22 cellular contexts compared by ENCODE assay signal in genomic region chr17:3613139-3613538, GRCh38. TPM values are rescaled to one million over a fixed set of nuclear protein-coding genes. Genes with fewer than 3 reads are reported as not detected.
DNase-seq lines count a peak whose midpoint lies in the region; ATAC-seq and TF ChIP-seq lines count a peak whose summit lies in the region.
"Had no signal": no experiment of that assay in that cellular context is flagged by ENCODE, and none has a peak within 500 bp of the region (broad histone marks: within the 10 kb centered on the region; RNA-seq: fewer than 3 reads in every experiment).

No MANE protein-coding gene starts in this region.

- H3K9ac ChIP-seq in colonic mucosa (ENCODE audit: low read depth in 2 of 2, low read length in 2 of 2) (no peak overlapping the region), mucosa of rectum (ENCODE audit: low read depth in 1 of 2, low read length in 2 of 2) (no peak overlapping the region)
- H3K9ac ChIP-seq: BLaER1 treated with 17β-estradiol and CSF1 and Interleukin-3, amounts not matched to agents 10 nM and 100 nM; GM23248 had no signal

- no peak overlapping the region for H3K4me3 Mint-ChIP-seq in natural killer cell treated with Interleukin-12 subunit alpha and Interleukin-12 subunit beta and Interleukin-15 and Interleukin-18, amount 100 ng/mL, for 72 hours
- H3K4me3 Mint-ChIP-seq: CD14-positive monocyte; CD4-positive, alpha-beta T cell; CD8-positive, alpha-beta memory T cell had no signal

- peaks cover 10% of the 10 kb centered on the region for H3K36me3 ChIP-seq in colonic mucosa
- peaks cover 50 to 54% of the 10 kb centered on the region in 2 donors for H3K36me3 ChIP-seq in mucosa of rectum (ENCODE audit: control insufficient read depth in 2 of 2, insufficient read depth in 2 of 2, low read length in 2 of 2)
- peaks cover 0 to 40% (median 20%) of the 10 kb centered on the region in 4 donors for H3K36me3 ChIP-seq in transverse colon
- H3K36me3 ChIP-seq: BE2C had no signal

- H3K4me1 ChIP-seq in colonic mucosa: no peaks in the 10 kb centered on the region
- H3K4me1 ChIP-seq in mucosa of rectum (ENCODE audit: control insufficient read depth in 2 of 2, insufficient read depth in 2 of 2, low read length in 2 of 2): peaks cover 0 to 5% of the 10 kb centered on the region in 2 donors
- peaks cover 0 to 11% (median 2%) of the 10 kb centered on the region in 4 donors for H3K4me1 ChIP-seq in transverse colon
- H3K4me1 ChIP-seq: A549; BE2C; BLaER1 treated with 17β-estradiol and CSF1 and Interleukin-3, amounts not matched to agents 10 nM and 100 nM had no signal

- peaks cover 0 to 10% of the 10 kb centered on the region in 2 donors for H3K4me1 Mint-ChIP-seq in natural killer cell treated with Interleukin-12 subunit alpha and Interleukin-12 subunit beta and Interleukin-15 and Interleukin-18, amount 100 ng/mL, for 72 hours (ENCODE audit: low read depth in 2 of 2)
- H3K4me1 Mint-ChIP-seq: CD14-positive monocyte; CD8-positive, alpha-beta memory T cell had no signal

- intact Hi-C loops in colonic mucosa (cut with DNase I): no loop called here
- intact Hi-C loops in transverse colon (cut with DNase I; ENCODE audit: low total_unique reads): no loop called here

- H3K4me3 ChIP-seq in colonic mucosa: no peak overlapping the region
- H3K4me3 ChIP-seq in mucosa of rectum (ENCODE audit: low read length in 2 of 2): no peak overlapping the region
- H3K4me3 ChIP-seq in transverse colon: no peak overlapping the region
- H3K4me3 ChIP-seq: A549; BLaER1 treated with 17β-estradiol and CSF1 and Interleukin-3, amounts not matched to agents 10 nM and 100 nM; GM23248 had no signal

- no peaks in the 10 kb centered on the region for H3K27me3 Mint-ChIP-seq in natural killer cell treated with Interleukin-12 subunit alpha and Interleukin-12 subunit beta and Interleukin-15 and Interleukin-18, amount 100 ng/mL, for 72 hours
- H3K27me3 Mint-ChIP-seq: CD4-positive, alpha-beta T cell; CD8-positive, alpha-beta memory T cell had no signal

- no peak for TF ChIP-seq EP300 in transverse colon (IDR thresholded peaks at IDR 0.05; ENCODE audit: low read depth)

- WGBS in transverse colon (ENCODE audit: low coverage in 1 of 2), 2 donors: 72% methylated on average over 6 of the region's 6 CpGs; no CpG with 5 or more reads in 1 of the 2 donors

- no peak for TF ChIP-seq CTCF in colonic mucosa (IDR thresholded peaks at IDR 0.05)
- no peak for TF ChIP-seq CTCF in transverse colon (IDR thresholded peaks at IDR 0.05)

- in situ Hi-C loops in transverse colon (cut with MboI; ENCODE audit: low pct_ligation_motif_present in 1 of 4, low pct_unique_long_range_greater_than_20kb in 1 of 4, low sequenced_read_pairs in 3 of 4): no loop called here

- no peak overlapping the region for H3K27ac Mint-ChIP-seq in natural killer cell treated with Interleukin-12 subunit alpha and Interleukin-12 subunit beta and Interleukin-15 and Interleukin-18, amount 100 ng/mL, for 72 hours
- H3K27ac Mint-ChIP-seq: CD4-positive, alpha-beta T cell; CD8-positive, alpha-beta memory T cell had no signal

- no peak for TF ChIP-seq POLR2A in transverse colon (IDR thresholded peaks at IDR 0.05)

- H3K36me3 Mint-ChIP-seq in natural killer cell treated with Interleukin-12 subunit alpha and Interleukin-12 subunit beta and Interleukin-15 and Interleukin-18, amount 100 ng/mL, for 72 hours: peaks cover 15% of the 10 kb centered on the region

- H3K27ac ChIP-seq in colonic mucosa (no peak overlapping the region), mucosa of rectum (ENCODE audit: low read depth in 2 of 2, low read length in 2 of 2) (peak overlapping the region; percentile 23 to 47), transverse colon (peak overlapping the region; percentile 25 to 57 (median 34))
- H3K27ac ChIP-seq: A549; BLaER1 treated with 17β-estradiol and CSF1 and Interleukin-3, amounts not matched to agents 10 nM and 100 nM; GM23248 had no signal

- H3K9me3 ChIP-seq in colonic mucosa (no peaks in the 10 kb centered on the region), mucosa of rectum (ENCODE audit: control insufficient read depth in 2 of 2, low read length in 2 of 2) (no peaks in the 10 kb centered on the region), transverse colon (no peaks in the 10 kb centered on the region)
- H3K9me3 ChIP-seq: A549, BE2C had no signal

- no peaks in the 10 kb centered on the region for H3K27me3 ChIP-seq in colonic mucosa
- H3K27me3 ChIP-seq in mucosa of rectum (ENCODE audit: control insufficient read depth in 2 of 2, insufficient read depth in 2 of 2, low read length in 2 of 2): no peaks in the 10 kb centered on the region
- H3K27me3 ChIP-seq in transverse colon: no peaks in the 10 kb centered on the region
- H3K27me3 ChIP-seq: BE2C; BLaER1 treated with 17β-estradiol and CSF1 and Interleukin-3, amounts not matched to agents 10 nM and 100 nM had no signal

- no peak for ATAC-seq in natural killer cell treated with Interleukin-12 subunit alpha and Interleukin-12 subunit beta and Interleukin-15 and Interleukin-18, amount 100 ng/mL, for 72 hours
- ATAC-seq in GM21367 (IDR thresholded peaks at IDR 0.05; ENCODE audit: unreplicated experiment): no peak
- ATAC-seq: A549 had no signal

- DNase-seq in colonic mucosa (peak; percentile 58), transverse colon (peak; percentile 47), NCI-H2029 (lab: John Stamatoyannopoulos, UW) (no peak)
- DNase-seq in natural killer cell treated with Interleukin-12 subunit alpha and Interleukin-12 subunit beta and Interleukin-15 and Interleukin-18, amount 100 ng/mL, for 72 hours (ENCODE audit: low spot score): no peak
- DNase-seq: 8988T; ACHN; AML-193; BE2C; CD4-positive, alpha-beta T cell; CD8-positive, alpha-beta memory T cell; DMS 273 treated with DMSO at 0.1 percent for 48 hours; DMS79; EL; GF-D8; GM23248; H7; HCEC 1CT had no signal

- no peaks in the 10 kb centered on the region for H3K9me3 Mint-ChIP-seq in natural killer cell treated with Interleukin-12 subunit alpha and Interleukin-12 subunit beta and Interleukin-15 and Interleukin-18, amount 100 ng/mL, for 72 hours
- H3K9me3 Mint-ChIP-seq: CD4-positive, alpha-beta T cell; CD8-positive, alpha-beta memory T cell had no signal

RNA-seq across cellular contexts. Expression of gene TRPV1, which starts 3.9 kb away (rescaled TPM):
- 1 to 10 TPM; 2.8 to 8.8 TPM for total RNA-seq in colonic mucosa
- 10 to 100 TPM in 3 of 4 donors, 1 to 10 TPM in 1; 7.0 to 30.7 (median 10.7) TPM for total RNA-seq in transverse colon
- total RNA-seq in natural killer cell treated with Interleukin-12 subunit alpha and Interleukin-12 subunit beta and Interleukin-15 and Interleukin-18, amount 100 ng/mL, for 72 hours: 100 to 1,000 TPM in 1 of 2 donors, 10 to 100 TPM in 1; 94.3 to 123 TPM

RNA-seq across cellular contexts. Expression of gene SHPK, which starts 22.9 kb away (rescaled TPM):
- total RNA-seq in colonic mucosa (10 to 100 TPM; 21.5 to 23.5 TPM), transverse colon (10 to 100 TPM in 3 of 4 donors, 1 to 10 TPM in 1; 9.0 to 50.9 (median 24.2) TPM)
- 100 to 1,000 TPM in 1 of 2 donors, 10 to 100 TPM in 1; 67.2 to 121 TPM for total RNA-seq in natural killer cell treated with Interleukin-12 subunit alpha and Interleukin-12 subunit beta and Interleukin-15 and Interleukin-18, amount 100 ng/mL, for 72 hours

RNA-seq across cellular contexts. Expression of gene CTNS, which starts 23.4 kb away (rescaled TPM):
- 1 to 10 TPM; 7.9 to 8.1 TPM for total RNA-seq in colonic mucosa
- 10 to 100 TPM in 3 of 4 donors, 1 to 10 TPM in 1; 1.2 to 25.7 (median 18.8) TPM for total RNA-seq in transverse colon
- total RNA-seq in natural killer cell treated with Interleukin-12 subunit alpha and Interleukin-12 subunit beta and Interleukin-15 and Interleukin-18, amount 100 ng/mL, for 72 hours: 10 to 100 TPM; 11.1 to 24.5 TPM

RNA-seq across cellular contexts. Expression of gene TAX1BP3, which starts 55.2 kb away (rescaled TPM):
- total RNA-seq in colonic mucosa: 100 to 1,000 TPM; 148 to 195 TPM
- 100 to 1,000 TPM; 129 to 451 (median 202) TPM for total RNA-seq in transverse colon
- total RNA-seq in natural killer cell treated with Interleukin-12 subunit alpha and Interleukin-12 subunit beta and Interleukin-15 and Interleukin-18, amount 100 ng/mL, for 72 hours: 100 to 1,000 TPM; 135 to 204 TPM

RNA-seq across cellular contexts. Expression of gene EMC6, which starts 55.5 kb away (rescaled TPM):
- total RNA-seq in colonic mucosa (10 to 100 TPM; 38.1 to 61.2 TPM), transverse colon (10 to 100 TPM in 2 of 4 donors, 1 to 10 TPM in 2; 3.0 to 24.4 (median 13.2) TPM)
- total RNA-seq in natural killer cell treated with Interleukin-12 subunit alpha and Interleukin-12 subunit beta and Interleukin-15 and Interleukin-18, amount 100 ng/mL, for 72 hours: 10 to 100 TPM; 43.7 to 56.2 TPM

Comparison
In these comparisons a context has a peak if more than half of its experiments do, and no peak if none do; other contexts are left out.
1. DNase-seq: peak in colonic mucosa (single experiment) and transverse colon (single experiment); none in natural killer cell treated with Interleukin-12 subunit alpha and Interleukin-12 subunit beta and Interleukin-15 and Interleukin-18, amount 100 ng/mL, for 72 hours (single experiment) and NCI-H2029 (single experiment).